8 cellular contexts compared by ENCODE assay signal in genomic region chr7:150420987-150421674, GRCh38. TPM values are rescaled to one million over a fixed set of nuclear protein-coding genes. Genes with fewer than 3 reads are reported as not detected.
DNase-seq lines count a peak whose midpoint lies in the region; ATAC-seq and TF ChIP-seq lines count a peak whose summit lies in the region.

No MANE protein-coding gene starts in this region.

- intact Hi-C loops in activated B cell treated with CpG ODN at 0.5 μM for 24 hours (cut with micrococcal nuclease): loop anchor here (1.0 kb wide), 5 partner anchors 16 to 135 kb away; partner anchors contain the start of genes ACTR3C, LRRC61 and ZNF775
- intact Hi-C loops in mammary epithelial cell (cut with micrococcal nuclease): loop anchor here (1.0 kb wide), 1 partner anchor 65 kb away; no protein-coding TSS in a partner anchor
- intact Hi-C loops in left colon (cut with DNase I, micrococcal nuclease): loop anchor here in 1 of 2 donors (10.0 kb wide), 1 partner anchor 136 kb away; no protein-coding TSS in a partner anchor

- peak; percentile 94 for TF ChIP-seq CTCF in activated B cell treated with CpG ODN at 0.5 μM for 24 hours (IDR thresholded peaks at IDR 0.05)
- peak; percentile 81 to 86 for TF ChIP-seq CTCF in mammary epithelial cell (conservative IDR thresholded peaks at IDR 0.05 in 1 of 2, IDR thresholded peaks at IDR 0.05 in 1 of 2; ENCODE audit: extremely low read depth in 1 of 2, insufficient read depth in 1 of 2, low read depth in 1 of 2, low read length in 2 of 2)

- POLR2A ChIA-PET in activated B cell treated with CpG ODN at 0.5 μM for 24 hours (lab: Charles Lee): interaction anchor here (0.6 to 1.6 kb wide), 3 partner anchors 41 to 66 kb away, joined by 3 to 5 read pairs (median 4); no protein-coding TSS in a partner anchor

- no peak overlapping the region for H2AFZ ChIP-seq in mammary epithelial cell (ENCODE audit: low read depth, low read length)

- no peaks in the 10 kb centered on the region for H3K27me3 ChIP-seq in mammary epithelial cell (ENCODE audit: insufficient read depth, low read length)

- no peaks in the 10 kb centered on the region for H3K9me3 ChIP-seq in mammary epithelial cell (replicated peaks; ENCODE audit: insufficient read depth, low read length)

- no peaks in the 10 kb centered on the region for H3K79me2 ChIP-seq in mammary epithelial cell (ENCODE audit: insufficient read depth, low read length)

- no peaks in the 10 kb centered on the region for H3K36me3 ChIP-seq in mammary epithelial cell (ENCODE audit: insufficient read depth, low read length)

- no peak overlapping the region for H3K9ac ChIP-seq in mammary epithelial cell (ENCODE audit: insufficient read depth, low read length)

- ATAC-seq in HG03280 (IDR thresholded peaks at IDR 0.05; ENCODE audit: unreplicated experiment): peak; percentile 98
- ATAC-seq in activated B cell treated with CpG ODN at 0.5 μM for 24 hours (ENCODE audit: low read depth): peak; percentile 98
- peak; percentile 99 for ATAC-seq in left colon

- H3K27ac Mint-ChIP-seq in activated B cell treated with CpG ODN at 0.5 μM for 24 hours: peak overlapping the region; percentile 19

- 5% methylated on average over 27 of the region's 27 CpGs for WGBS in mammary epithelial cell (ENCODE audit: low coverage, missing lambda C conversion rate)

- H3K4me1 Mint-ChIP-seq in activated B cell treated with CpG ODN at 0.5 μM for 24 hours: peaks cover 7% of the 10 kb centered on the region

- peaks cover 7% of the 10 kb centered on the region for H3K27me3 Mint-ChIP-seq in activated B cell treated with CpG ODN at 0.5 μM for 24 hours

- dilution Hi-C loops in mammary epithelial cell (cut with HindIII; ENCODE audit: low sequenced_read_pairs): no loop called here

- in situ Hi-C loops in mammary epithelial cell (cut with MboI; ENCODE audit: low sequenced_read_pairs in 2 of 2): no loop called here

- no peak overlapping the region for H3K27ac ChIP-seq in mammary epithelial cell (ENCODE audit: insufficient read depth, low read depth, low read length)

- H3K4me1 ChIP-seq in mammary epithelial cell (ENCODE audit: insufficient read depth, low read length): no peaks in the 10 kb centered on the region

- no peaks in the 10 kb centered on the region for H4K20me1 ChIP-seq in mammary epithelial cell (ENCODE audit: insufficient read depth, low read length)

- CTCF ChIA-PET in activated B cell treated with CpG ODN at 0.5 μM for 24 hours (lab: Charles Lee) (interaction anchor here (1.0 to 2.6 kb wide), 6 partner anchors 11 to 135 kb away, joined by 3 to 24 read pairs (median 5); a partner anchor contains a TSS), mammary epithelial cell (lab: Charles Lee; ENCODE audit: low non-redundant PET) (no interaction called here)

- H3K4me3 Mint-ChIP-seq in activated B cell treated with CpG ODN at 0.5 μM for 24 hours: peak overlapping the region; percentile 47

- DNase-seq in Ammon's horn (ENCODE audit: low spot score) (peak; percentile 86), GM19238 (ENCODE audit: insufficient read length, low spot score) (peak; percentile 86), NCI-H345 (lab: John Stamatoyannopoulos, UW) (peak; percentile 71), activated B cell treated with CpG ODN at 0.5 μM for 24 hours (peak; percentile 69), mammary epithelial cell (peak; percentile 66), left colon (peak; percentile 72 to 92)
- DNase-seq in stimulated activated CD4-positive, alpha-beta T cell treated with anti-CD3 and anti-CD28 coated beads, Interleukin-2, amount 100 ng/mL, for 48 hours: peak; percentile 86 to 91

- no peaks in the 10 kb centered on the region for H3K36me3 Mint-ChIP-seq in activated B cell treated with CpG ODN at 0.5 μM for 24 hours (ENCODE audit: low read depth)

- no TSS peak for BruUV-seq in mammary epithelial cell (replicated peaks; lab: Mats Ljungman, UMichigan)

- H3K4me3 ChIP-seq in mammary epithelial cell (replicated peaks in 1 of 3; ENCODE audit: insufficient read depth in 1 of 3, low read depth in 2 of 3, low read length in 3 of 3): no peak overlapping the region

- no peak overlapping the region for H3K4me2 ChIP-seq in mammary epithelial cell (ENCODE audit: insufficient read depth, low read depth, low read length)

- H3K9me3 Mint-ChIP-seq in activated B cell treated with CpG ODN at 0.5 μM for 24 hours: no peaks in the 10 kb centered on the region

RNA-seq across cellular contexts. Expression of gene GIMAP8, which starts 29.3 kb away (rescaled TPM):
- total RNA-seq in activated B cell treated with CpG ODN at 0.5 μM for 24 hours (0.22 TPM in 1 of 2 replicates, not detected in the other), mammary epithelial cell (1 to 10 TPM in 1 of 2 donors, not detected in 1; 3.6 TPM), left colon (1 to 10 TPM; 2.9 to 5.5 TPM)
- 1.2 TPM for polyA plus RNA-seq in mammary epithelial cell
- polyA minus RNA-seq in mammary epithelial cell: not detected

RNA-seq across cellular contexts. Expression of gene ZNF775, which starts 42.0 kb away (rescaled TPM):
- total RNA-seq in activated B cell treated with CpG ODN at 0.5 μM for 24 hours (8.0 and 8.8 TPM in 2 replicates), mammary epithelial cell (1 to 10 TPM; 2.0 to 2.3 TPM), left colon (1 to 10 TPM; 7.1 to 8.7 TPM)
- 1.1 TPM for polyA plus RNA-seq in mammary epithelial cell
- polyA minus RNA-seq in mammary epithelial cell: 2.6 TPM

RNA-seq across cellular contexts. Expression of gene REPIN1, which starts 52.5 kb away (rescaled TPM):
- 106 and 116 TPM in 2 replicates for total RNA-seq in activated B cell treated with CpG ODN at 0.5 μM for 24 hours
- 10 to 100 TPM in 1 of 2 donors, 1 to 10 TPM in 1; 5.6 to 33.5 TPM for total RNA-seq in mammary epithelial cell
- polyA plus RNA-seq in mammary epithelial cell: 3.9 TPM
- polyA minus RNA-seq in mammary epithelial cell: 4.7 TPM
- total RNA-seq in left colon: 100 to 1,000 TPM; 168 to 209 TPM
